In the genomic region with DNA sequence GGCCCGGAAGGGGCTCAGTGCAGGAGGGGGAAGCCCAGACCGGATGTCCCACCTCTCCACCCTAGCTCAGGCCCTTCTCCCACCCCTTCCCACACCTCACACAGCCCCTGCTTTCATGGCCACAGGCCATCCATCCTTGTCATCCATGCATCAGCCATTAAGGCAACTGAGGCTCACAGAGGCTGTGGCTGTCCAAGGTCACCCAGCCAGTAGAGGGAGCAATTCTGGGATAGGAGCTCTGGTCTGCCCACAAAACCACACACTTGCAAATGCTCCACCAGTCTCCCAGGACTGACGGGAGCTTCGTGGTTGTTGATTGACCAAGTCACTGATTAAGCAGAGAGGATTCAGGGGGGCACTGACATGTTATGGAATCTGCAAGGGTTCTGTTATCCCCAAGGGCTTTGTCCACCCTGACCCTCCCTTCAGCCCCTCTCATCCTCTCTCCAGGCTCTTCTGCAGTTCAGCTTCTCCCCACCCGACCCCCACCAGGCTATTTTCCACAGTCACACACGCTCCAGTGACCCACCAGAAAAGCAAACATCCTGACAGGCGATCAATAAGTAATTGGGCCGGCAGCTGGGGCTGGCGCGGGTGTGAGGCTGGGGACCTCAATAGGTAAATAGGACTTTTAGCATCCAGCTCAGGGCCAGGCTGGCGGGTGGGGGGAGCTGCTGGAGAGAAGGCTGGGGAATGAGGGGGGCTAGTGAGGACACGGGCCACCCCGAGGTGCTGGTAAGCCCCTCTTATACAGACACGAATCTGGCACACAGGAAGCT, we compare ENCODE assay signal across 9 cellular contexts. TPM values are rescaled to one million over a fixed set of nuclear protein-coding genes. Genes with fewer than 3 reads are reported as not detected.
DNase-seq lines count a peak whose midpoint lies in the region; ATAC-seq and TF ChIP-seq lines count a peak whose summit lies in the region.
"Had no signal": no experiment of that assay in that cellular context is flagged by ENCODE, and none has a peak within 500 bp of the region (broad histone marks: within the 10 kb centered on the region; RNA-seq: fewer than 3 reads in every experiment).

No MANE protein-coding gene starts in this region.

- no peaks in the 10 kb centered on the region for H3K36me3 ChIP-seq in Panc1 (ENCODE audit: control insufficient read depth, insufficient read depth, low read length)

- H3K9me3 Mint-ChIP-seq in stimulated activated memory B cell treated with anti-CD40 and anti-IgM and Interleukin-4, amounts not matched to agents 10 μg/mL and 1 μg/mL and 100 μg/mL, for 72 hours: no peaks in the 10 kb centered on the region
- H3K9me3 Mint-ChIP-seq: T-helper 2 cell treated with Interferon-gamma antibody and Interleukin-4, amounts not matched to agents 5 μg/mL and 100 μg/mL, for 36 hours had no signal

- H3K4me3 Mint-ChIP-seq in stimulated activated memory B cell treated with anti-CD40 and anti-IgM and Interleukin-4, amounts not matched to agents 10 μg/mL and 1 μg/mL and 100 μg/mL, for 72 hours: no peak overlapping the region
- H3K4me3 Mint-ChIP-seq: T-helper 2 cell treated with Interferon-gamma antibody and Interleukin-4, amounts not matched to agents 5 μg/mL and 100 μg/mL, for 36 hours had no signal

- no peak for DNase-seq in AG04450 (ENCODE audit: low read depth, low spot score)
- no peak for DNase-seq in GM13976 (ENCODE audit: low spot score)
- no peak for DNase-seq in Panc1 (ENCODE audit: low read depth, low spot score)
- DNase-seq in foreskin keratinocyte: peak in 1 of 2 donors; percentile 10
- DNase-seq in medulla oblongata (ENCODE audit: extremely low spot score): no peak
- DNase-seq in GM03348 (ENCODE audit: low spot score): no peak

- ATAC-seq in Panc1 (peak; percentile 65; the same call in 1 of the 2 replicates), foreskin keratinocyte (peak; percentile 30), GM19324 (IDR thresholded peaks at IDR 0.05; ENCODE audit: low FRiP score, unreplicated experiment) (no peak)
- ATAC-seq in stimulated activated memory B cell treated with anti-CD40 and anti-IgM and Interleukin-4, amounts not matched to agents 10 μg/mL and 1 μg/mL and 100 μg/mL, for 72 hours: no peak

- H3K4me1 ChIP-seq in Panc1 (ENCODE audit: control insufficient read depth, insufficient read depth, low read length): peaks cover 17% of the 10 kb centered on the region
- H3K4me1 ChIP-seq in foreskin keratinocyte: no peaks in the 10 kb centered on the region

- H3K4me3 ChIP-seq in AG04450 (ENCODE audit: low read depth, low read length): no peak overlapping the region
- H3K4me3 ChIP-seq in Panc1 (ENCODE audit: low read depth in 2 of 2, low read length in 2 of 2): no peak overlapping the region

- H3K9me3 ChIP-seq in AG04450 (ENCODE audit: control insufficient read depth, insufficient read depth, low read length) (no peaks in the 10 kb centered on the region; the same call in 1 of the 2 replicates), Panc1 (ENCODE audit: control insufficient read depth, insufficient read depth, low read depth, low read length) (no peaks in the 10 kb centered on the region)

- no peak overlapping the region for H3K27ac Mint-ChIP-seq in stimulated activated memory B cell treated with anti-CD40 and anti-IgM and Interleukin-4, amounts not matched to agents 10 μg/mL and 1 μg/mL and 100 μg/mL, for 72 hours
- H3K27ac Mint-ChIP-seq: T-helper 2 cell treated with Interferon-gamma antibody and Interleukin-4, amounts not matched to agents 5 μg/mL and 100 μg/mL, for 36 hours had no signal

- no peaks in the 10 kb centered on the region for H3K4me1 Mint-ChIP-seq in stimulated activated memory B cell treated with anti-CD40 and anti-IgM and Interleukin-4, amounts not matched to agents 10 μg/mL and 1 μg/mL and 100 μg/mL, for 72 hours

- H3K27me3 Mint-ChIP-seq in stimulated activated memory B cell treated with anti-CD40 and anti-IgM and Interleukin-4, amounts not matched to agents 10 μg/mL and 1 μg/mL and 100 μg/mL, for 72 hours: peaks cover 10% of the 10 kb centered on the region

- in situ Hi-C loops in GM13976 (cut with MboI; ENCODE audit: low sequenced_read_pairs, unreplicated experiment): no loop called here
- in situ Hi-C loops in Panc1 (cut with HindIII; ENCODE audit: low pct_unique_long_range_greater_than_20kb, low sequenced_read_pairs): no loop called here

- H3K27me3 ChIP-seq in AG04450 (ENCODE audit: control insufficient read depth, insufficient read depth, low read length) (peaks cover 20% of the 10 kb centered on the region), Panc1 (ENCODE audit: control insufficient read depth, insufficient read depth, low read length) (no peaks in the 10 kb centered on the region), foreskin keratinocyte (no peaks in the 10 kb centered on the region)

- no TSS peak for BruUV-seq in Panc1 (replicated peaks; lab: Mats Ljungman, UMichigan)

- TF ChIP-seq CTCF in AG04450 (IDR thresholded peaks at IDR 0.05; ENCODE audit: low read depth, low read length) (peak; percentile 37), GM13976 (IDR thresholded peaks at IDR 0.05; ENCODE audit: borderline replicate concordance, control extremely low read depth, extremely low read depth, insufficient read depth, missing control alignments) (peak; percentile 15), Panc1 (IDR thresholded peaks at IDR 0.05) (peak; percentile 84), foreskin keratinocyte (conservative IDR thresholded peaks at IDR 0.05) (peak; percentile 60)

- CTCF ChIA-PET in AG04450 (lab: Charles Lee) (interaction anchor here (0.6 to 1.8 kb wide), 6 partner anchors 11 to 593 kb away, joined by 3 to 8 read pairs (median 3); no protein-coding TSS in a partner anchor), Panc1 (lab: Charles Lee) (interaction anchor here (0.6 to 2.0 kb wide), 15 partner anchors 9 to 809 kb away, joined by 3 to 8 read pairs (median 4); no protein-coding TSS in a partner anchor)

- no peak overlapping the region for H3K27ac ChIP-seq in AG04450 (ENCODE audit: low read depth, low read length)
- H3K27ac ChIP-seq in Panc1 (ENCODE audit: low read length): no peak overlapping the region
- H3K27ac ChIP-seq in foreskin keratinocyte: no peak overlapping the region

- POLR2A ChIA-PET in AG04450 (lab: Yijun Ruan, JAX): no interaction called here
- POLR2A ChIA-PET in Panc1 (lab: Charles Lee): no interaction called here

- H3K36me3 Mint-ChIP-seq in stimulated activated memory B cell treated with anti-CD40 and anti-IgM and Interleukin-4, amounts not matched to agents 10 μg/mL and 1 μg/mL and 100 μg/mL, for 72 hours: no peaks in the 10 kb centered on the region

- intact Hi-C loops in Panc1 (cut with micrococcal nuclease; ENCODE audit: unreplicated experiment): no loop called here

RNA-seq across cellular contexts. Expression of a gene that starts 15.0 kb away (rescaled TPM):
- polyA plus RNA-seq in AG04450 (2011; rRNA removed) (not detected in 2 replicates), foreskin keratinocyte (0.06 and 0.07 TPM in 2 replicates)
- polyA minus RNA-seq in AG04450 (2011; rRNA and poly(A)+ RNA removed): not detected in 2 replicates
- total RNA-seq in Panc1 (2021; ENCODE audit: unreplicated experiment) (18.2 TPM), foreskin keratinocyte (0.07 TPM in 1 of 2 replicates, not detected in the other)
- 43.8 TPM for polyA plus RNA-seq in Panc1 (2012; ENCODE audit: insufficient read length)

Comparison
In these comparisons a context has a peak if more than half of its experiments do, and no peak if none do; other contexts are left out.
1. CTCF ChIP-seq: peak in every context shown above with its lines; median percentile 84 in Panc1; 60 in foreskin keratinocyte; 37 in AG04450; 15 in GM13976.
2. ATAC-seq: peak in Panc1 (single experiment) and foreskin keratinocyte (single experiment); none in GM19324 (single experiment) and stimulated activated memory B cell treated with anti-CD40 and anti-IgM and Interleukin-4, amounts not matched to agents 10 μg/mL and 1 μg/mL and 100 μg/mL, for 72 hours (single experiment).
3. RNA of a gene that starts 15.0 kb away (total RNA-seq): 18.2 TPM in Panc1 (single experiment); 0.07 TPM in foreskin keratinocyte; every median in the first group is over 10 times any median in the second.